ENCODE assay signal across 16 cellular contexts in the genomic region with DNA sequence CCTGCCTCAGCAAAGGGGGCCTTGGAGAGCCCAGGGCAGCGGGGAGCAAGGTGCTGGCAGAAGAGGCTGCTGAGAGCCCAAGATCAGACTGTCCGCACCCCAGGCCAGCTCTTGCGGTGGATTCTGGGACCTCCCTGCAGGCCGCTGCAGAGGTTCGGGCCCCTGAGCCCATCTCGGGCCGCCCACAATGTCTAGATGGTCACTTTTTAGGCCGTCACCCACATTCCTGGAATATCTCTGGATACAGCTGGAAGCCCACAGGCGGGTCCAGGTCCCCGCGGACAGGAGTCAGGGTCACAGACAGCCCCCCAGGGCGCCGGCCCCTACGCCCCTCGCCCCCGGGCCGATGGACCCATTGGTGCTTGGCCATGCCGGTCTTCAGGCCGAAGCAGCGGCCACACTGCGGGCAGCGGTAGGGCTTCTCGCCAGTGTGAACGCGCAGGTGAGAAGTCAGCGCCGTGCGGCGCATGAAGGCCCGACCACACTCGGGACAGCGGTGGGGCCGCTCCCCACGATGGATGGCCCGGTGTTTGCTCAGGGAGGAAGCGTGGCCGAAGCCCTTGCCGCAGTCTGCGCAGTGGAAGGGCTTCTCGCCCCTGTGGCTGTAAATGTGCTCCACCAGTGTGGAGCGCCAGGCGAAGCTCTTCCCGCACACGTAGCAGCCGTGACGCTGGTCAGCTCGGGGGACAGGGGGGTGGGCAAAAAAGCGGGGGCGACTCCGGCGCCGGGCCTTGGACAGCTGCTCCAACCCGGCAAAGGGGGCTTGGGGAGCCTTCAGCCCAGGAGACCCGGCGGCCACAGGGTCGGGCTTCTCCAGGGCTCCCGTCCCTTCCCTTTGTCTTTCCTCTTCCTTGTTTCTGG. TPM values are rescaled to one million over a fixed set of nuclear protein-coding genes. Genes with fewer than 3 reads are reported as not detected.
DNase-seq lines count a peak whose midpoint lies in the region; ATAC-seq, FAIRE-seq and TF ChIP-seq lines count a peak whose summit lies in the region.
"Had no signal": no experiment of that assay in that cellular context is flagged by ENCODE, and none has a peak within 500 bp of the region (broad histone marks: within the 10 kb centered on the region; RNA-seq: fewer than 3 reads in every experiment).

No MANE protein-coding gene starts in this region.

- no TSS peak for BruUV-seq in HepG2 (replicated peaks; lab: Mats Ljungman, UMichigan)

- TF ChIP-seq CTCF in WTC11 (IDR thresholded peaks at IDR 0.05) (no peak), HepG2 (CRISPR knock-in tag; IDR thresholded peaks at IDR 0.05) (no peak), testis (IDR thresholded peaks at IDR 0.05) (no peak)

- no peaks in the 10 kb centered on the region for H3K9me3 ChIP-seq in HepG2 (ENCODE audit: low read length)
- no peaks in the 10 kb centered on the region for H3K9me3 ChIP-seq in testis
- H3K9me3 ChIP-seq: adrenal gland, left lung had no signal

- H3K9me3 Mint-ChIP-seq in activated T-cell treated with anti-CD3 and anti-CD28 coated beads, Interleukin-2, amount 50 U/mL, for 24 hours: no peaks in the 10 kb centered on the region
- no peaks in the 10 kb centered on the region for H3K9me3 Mint-ChIP-seq in WTC11
- no peaks in the 10 kb centered on the region for H3K9me3 Mint-ChIP-seq in stimulated activated memory B cell treated with anti-CD40 and anti-IgM and Interleukin-4, amounts not matched to agents 10 μg/mL and 1 μg/mL and 100 μg/mL, for 72 hours
- H3K9me3 Mint-ChIP-seq: HFFc6 had no signal

- H3K36me3 ChIP-seq in HepG2 (replicated peaks in 1 of 2; ENCODE audit: control insufficient read depth in 1 of 2, insufficient read depth in 2 of 2, low read length in 2 of 2) (peaks cover 0 to 1% of the 10 kb centered on the region in 2 experiments; a peak in 1 of 5 replicates), testis (ENCODE audit: low read depth, missing control alignments) (no peaks in the 10 kb centered on the region)

- H3K4me1 ChIP-seq in HepG2 (ENCODE audit: insufficient read depth, low read length): peaks cover 67% of the 10 kb centered on the region
- H3K4me1 ChIP-seq in testis: peaks cover 13% of the 10 kb centered on the region

- H3K27me3 Mint-ChIP-seq in activated T-cell treated with anti-CD3 and anti-CD28 coated beads, Interleukin-2, amount 50 U/mL, for 24 hours: no peaks in the 10 kb centered on the region
- H3K27me3 Mint-ChIP-seq in WTC11 (ENCODE audit: low read depth): no peaks in the 10 kb centered on the region
- H3K27me3 Mint-ChIP-seq in stimulated activated memory B cell treated with anti-CD40 and anti-IgM and Interleukin-4, amounts not matched to agents 10 μg/mL and 1 μg/mL and 100 μg/mL, for 72 hours: no peaks in the 10 kb centered on the region

- no peak for DNase-seq in activated T-cell treated with anti-CD3 and anti-CD28 coated beads, Interleukin-2, amount 50 U/mL, for 24 hours
- DNase-seq in activated T-cell treated with anti-CD3 and anti-CD28 coated beads for 4 hours (no peak), WTC11 (ENCODE audit: low spot score) (no peak), HepG2 (ENCODE audit: low spot score) (no peak), NOMO-1 treated with DMSO at 0.1 percent for 48 hours (lab: John Stamatoyannopoulos, UW; ENCODE audit: unreplicated experiment) (no peak), sciatic nerve (ENCODE audit: low spot score) (no peak), testis (no peak)
- DNase-seq: adrenal gland, HFFc6, NCI-H2029, NCI-H524 treated with DMSO at 0.1 percent for 48 hours, RPMI8226, substantia nigra, T-helper 1 cell had no signal

- no peak overlapping the region; the same call in 1 of the 2 replicates for H3K9ac ChIP-seq in HepG2 (ENCODE audit: insufficient read depth, low read depth, low read length)

- peak overlapping the region; percentile 85 for H3K4me3 Mint-ChIP-seq in activated T-cell treated with anti-CD3 and anti-CD28 coated beads, Interleukin-2, amount 50 U/mL, for 24 hours
- H3K4me3 Mint-ChIP-seq in WTC11: peak overlapping the region; percentile 68
- no peak overlapping the region for H3K4me3 Mint-ChIP-seq in stimulated activated memory B cell treated with anti-CD40 and anti-IgM and Interleukin-4, amounts not matched to agents 10 μg/mL and 1 μg/mL and 100 μg/mL, for 72 hours
- H3K4me3 Mint-ChIP-seq: HFFc6 had no signal

- peaks cover 31% of the 10 kb centered on the region for H3K79me2 ChIP-seq in HepG2 (ENCODE audit: insufficient read depth, low read length)

- H4K20me1 ChIP-seq in HepG2 (ENCODE audit: insufficient read depth, low read length): no peaks in the 10 kb centered on the region

- peaks cover 50% of the 10 kb centered on the region for H3K4me1 Mint-ChIP-seq in activated T-cell treated with anti-CD3 and anti-CD28 coated beads, Interleukin-2, amount 50 U/mL, for 24 hours (ENCODE audit: low read depth)
- peaks cover 32% of the 10 kb centered on the region for H3K4me1 Mint-ChIP-seq in WTC11
- H3K4me1 Mint-ChIP-seq in stimulated activated memory B cell treated with anti-CD40 and anti-IgM and Interleukin-4, amounts not matched to agents 10 μg/mL and 1 μg/mL and 100 μg/mL, for 72 hours: peaks cover 46% of the 10 kb centered on the region

- peak overlapping the region; percentile 95 for H3K4me2 ChIP-seq in HepG2 (ENCODE audit: low read depth, low read length)

- FAIRE-seq in HepG2 (lab: Jason Lieb, UNC): no peak

- TF ChIP-seq POLR2A in HepG2 (IDR thresholded peaks at IDR 0.05; ENCODE audit: insufficient read depth in 1 of 2, low read depth in 2 of 2, low read length in 2 of 2) (0 out of 4 replicates have a peak, but pooled peaks of 1 of the 2 experiments have one; percentile 20), testis (IDR thresholded peaks at IDR 0.05) (no peak)

- TF ChIP-seq EP300 in HepG2 (IDR thresholded peaks at IDR 0.05; ENCODE audit: low read depth in 2 of 2, low read length in 2 of 2): no peak
- no peak for TF ChIP-seq EP300 in HepG2 (CRISPR knock-in tag; IDR thresholded peaks at IDR 0.05; ENCODE audit: borderline replicate concordance)

- no peak overlapping the region for H3K27ac ChIP-seq in HepG2 (ENCODE audit: extremely low read length, insufficient read depth, low read length)
- H3K27ac ChIP-seq in testis: no peak overlapping the region

- WGBS in HepG2 (ENCODE audit: low lambda C conversion rate): 97% methylated on average over 44 of the region's 57 CpGs
- WGBS in testis, 2 donors: 63 to 80% methylated on average over 27 to 54 of the region's 57 CpGs

- in situ Hi-C loops in HepG2 (cut with HindIII; ENCODE audit: extremely low pct_ligation_motif_present, low pct_unique_long_range_greater_than_20kb): no loop called here

- H3K27me3 ChIP-seq in HepG2 (ENCODE audit: control insufficient read depth in 1 of 2, insufficient read depth in 2 of 2, low read length in 2 of 2) (no peaks in the 10 kb centered on the region; a peak in 1 of 5 replicates), testis (no peaks in the 10 kb centered on the region)
- H3K27me3 ChIP-seq: adrenal gland, left lung had no signal

- H2AFZ ChIP-seq in HepG2 (ENCODE audit: low read length): no peak overlapping the region

- TF ChIP-seq RAD21 in HepG2 (CRISPR knock-in tag; IDR thresholded peaks at IDR 0.05): no peak

- intact Hi-C loops in HepG2 (cut with micrococcal nuclease; ENCODE audit: unreplicated experiment) (no loop called here), sciatic nerve (cut with DNase I) (no loop called here), testis (cut with DNase I; ENCODE audit: low total_unique reads) (no loop called here)

- ATAC-seq in WTC11 (no peak), HepG2 (no peak), sciatic nerve (no peak)
- ATAC-seq in stimulated activated memory B cell treated with anti-CD40 and anti-IgM and Interleukin-4, amounts not matched to agents 10 μg/mL and 1 μg/mL and 100 μg/mL, for 72 hours: no peak
- ATAC-seq: left lung had no signal

- POLR2A ChIA-PET in WTC11 (lab: Charles Lee) (no interaction called here), HepG2 (lab: Yijun Ruan, JAX) (interaction anchor here (0.9 to 3.4 kb wide), 3 partner anchors 26 to 103 kb away, joined by 3 to 50 read pairs (median 4); partner anchors contain the start of genes DCTPP1 and ZNF764)

- H3K4me3 ChIP-seq in HepG2 (replicated peaks in 1 of 3; ENCODE audit: insufficient read depth in 1 of 3, low read depth in 2 of 3, low read length in 3 of 3) (peak overlapping the region in 2 of 3 experiments; percentile 81 to 93; a peak in 3 of 6 replicates), testis (no peak overlapping the region)
- H3K4me3 ChIP-seq: adrenal gland had no signal

- H3K36me3 Mint-ChIP-seq in activated T-cell treated with anti-CD3 and anti-CD28 coated beads, Interleukin-2, amount 50 U/mL, for 24 hours (ENCODE audit: low read depth): peaks cover 62% of the 10 kb centered on the region
- peaks cover 13% of the 10 kb centered on the region for H3K36me3 Mint-ChIP-seq in WTC11
- no peaks in the 10 kb centered on the region for H3K36me3 Mint-ChIP-seq in stimulated activated memory B cell treated with anti-CD40 and anti-IgM and Interleukin-4, amounts not matched to agents 10 μg/mL and 1 μg/mL and 100 μg/mL, for 72 hours

- H3K27ac Mint-ChIP-seq in activated T-cell treated with anti-CD3 and anti-CD28 coated beads, Interleukin-2, amount 50 U/mL, for 24 hours: peak overlapping the region; percentile 87
- peak overlapping the region; percentile 84 for H3K27ac Mint-ChIP-seq in WTC11
- H3K27ac Mint-ChIP-seq in stimulated activated memory B cell treated with anti-CD40 and anti-IgM and Interleukin-4, amounts not matched to agents 10 μg/mL and 1 μg/mL and 100 μg/mL, for 72 hours: peak overlapping the region; percentile 95

- CTCF ChIA-PET in WTC11 (lab: Charles Lee): interaction anchor here (0.6 to 4.7 kb wide), 2 partner anchors 23 to 83 kb away, joined by 3 to 30 read pairs; no protein-coding TSS in a partner anchor
- CTCF ChIA-PET in HepG2 (lab: Yijun Ruan, JAX; ENCODE audit: low intra/inter-chr PET ratio, low total read pairs): no interaction called here

RNA-seq across cellular contexts. Expression of gene ZNF747, which starts 2.1 kb away (rescaled TPM):
- total RNA-seq in WTC11 (2021): 11.3 to 11.7 TPM (median 11.5 TPM) in 3 replicates
- total RNA-seq in HepG2 (2016; rRNA removed; fragmentation: Illumina TruSeq; extraction: Trizol): 8.8 and 10.2 TPM in 2 replicates
- 2.7 and 2.8 TPM in 2 replicates for total RNA-seq in HepG2 (2016; cell fraction: cytosol; rRNA removed; fragmentation: Illumina TruSeq; extraction: Trizol; ENCODE audit: low read depth)
- 10.3 and 10.8 TPM in 2 replicates for total RNA-seq in HepG2 (2016; cell fraction: insoluble cytoplasmic fraction; rRNA removed; fragmentation: Illumina TruSeq; extraction: Trizol)
- 8.9 and 9.2 TPM in 2 replicates for total RNA-seq in HepG2 (2016; cell fraction: membrane; rRNA removed; fragmentation: Illumina TruSeq; extraction: Trizol)
- 7.3 and 9.1 TPM in 2 replicates for total RNA-seq in HepG2 (2016; cell fraction: nucleus; rRNA removed; fragmentation: Illumina TruSeq; extraction: Trizol)
- 7.0 and 7.2 TPM in 2 replicates for polyA plus RNA-seq in HepG2 (2011; rRNA removed)
- 5.7 and 6.4 TPM in 2 replicates for polyA plus RNA-seq in HepG2 (2011; cell fraction: cytosol; rRNA removed)
- 9.4 and 11.1 TPM in 2 replicates for polyA plus RNA-seq in HepG2 (2011; cell fraction: nucleus; rRNA removed)
- 2.3 and 3.6 TPM in 2 replicates for polyA plus RNA-seq in HepG2 (2012)
- 1.7 and 1.9 TPM in 2 replicates for polyA plus RNA-seq in HepG2 (2016; cell fraction: cytosol; fragmentation: Illumina TruSeq; extraction: Trizol; ENCODE audit: low read depth)
- polyA plus RNA-seq in HepG2 (2016; cell fraction: insoluble cytoplasmic fraction; fragmentation: Illumina TruSeq; extraction: Trizol; ENCODE audit: low read depth): 9.4 and 9.8 TPM in 2 replicates
- polyA plus RNA-seq in HepG2 (2016; cell fraction: membrane; fragmentation: Illumina TruSeq; extraction: Trizol; ENCODE audit: low read depth): 5.7 and 5.8 TPM in 2 replicates
- polyA plus RNA-seq in HepG2 (2016; cell fraction: nucleus; fragmentation: Illumina TruSeq; extraction: Trizol; ENCODE audit: insufficient read depth, low read depth): 12.4 and 13.5 TPM in 2 replicates
- 12.9 and 13.6 TPM in 2 replicates for polyA minus RNA-seq in HepG2 (2011; rRNA and poly(A)+ RNA removed; ENCODE audit: low replicate concordance)
- 5.2 and 6.2 TPM in 2 replicates for polyA minus RNA-seq in HepG2 (2011; cell fraction: cytosol; rRNA and poly(A)+ RNA removed)
- polyA minus RNA-seq in HepG2 (2011; cell fraction: nucleus; rRNA and poly(A)+ RNA removed): 12.5 and 16.8 TPM in 2 replicates
- 12.7 TPM for total RNA-seq in sciatic nerve
- total RNA-seq in testis: 10 to 100 TPM; 18.7 to 23.3 TPM
- polyA plus RNA-seq in testis (ENCODE audit: insufficient read depth, low read depth, low replicate concordance): 13.1 TPM

RNA-seq across cellular contexts. Expression of gene ZNF768, which starts 6.1 kb away (rescaled TPM):
- total RNA-seq in WTC11 (2021): 35.9 to 43.0 TPM (median 42.4 TPM) in 3 replicates
- 26.6 and 34.4 TPM in 2 replicates for total RNA-seq in HepG2 (2016; rRNA removed; fragmentation: Illumina TruSeq; extraction: Trizol)
- total RNA-seq in HepG2 (2016; cell fraction: cytosol; rRNA removed; fragmentation: Illumina TruSeq; extraction: Trizol; ENCODE audit: low read depth): 6.1 and 6.9 TPM in 2 replicates
- total RNA-seq in HepG2 (2016; cell fraction: insoluble cytoplasmic fraction; rRNA removed; fragmentation: Illumina TruSeq; extraction: Trizol): 23.0 and 34.5 TPM in 2 replicates
- 19.9 and 22.9 TPM in 2 replicates for total RNA-seq in HepG2 (2016; cell fraction: membrane; rRNA removed; fragmentation: Illumina TruSeq; extraction: Trizol)
- 17.6 and 18.7 TPM in 2 replicates for total RNA-seq in HepG2 (2016; cell fraction: nucleus; rRNA removed; fragmentation: Illumina TruSeq; extraction: Trizol)
- 26.7 and 40.0 TPM in 2 replicates for polyA plus RNA-seq in HepG2 (2011; rRNA removed)
- 22.2 and 36.8 TPM in 2 replicates for polyA plus RNA-seq in HepG2 (2011; cell fraction: cytosol; rRNA removed)
- polyA plus RNA-seq in HepG2 (2011; cell fraction: nucleus; rRNA removed): 67.1 and 79.3 TPM in 2 replicates
- polyA plus RNA-seq in HepG2 (2012): 22.9 and 30.0 TPM in 2 replicates
- polyA plus RNA-seq in HepG2 (2016; cell fraction: cytosol; fragmentation: Illumina TruSeq; extraction: Trizol; ENCODE audit: low read depth): 6.4 and 7.1 TPM in 2 replicates
- polyA plus RNA-seq in HepG2 (2016; cell fraction: insoluble cytoplasmic fraction; fragmentation: Illumina TruSeq; extraction: Trizol; ENCODE audit: low read depth): 32.0 and 39.1 TPM in 2 replicates
- 19.7 and 20.2 TPM in 2 replicates for polyA plus RNA-seq in HepG2 (2016; cell fraction: membrane; fragmentation: Illumina TruSeq; extraction: Trizol; ENCODE audit: low read depth)
- 50.4 and 51.1 TPM in 2 replicates for polyA plus RNA-seq in HepG2 (2016; cell fraction: nucleus; fragmentation: Illumina TruSeq; extraction: Trizol; ENCODE audit: insufficient read depth, low read depth)
- 11.8 and 40.3 TPM in 2 replicates for polyA minus RNA-seq in HepG2 (2011; rRNA and poly(A)+ RNA removed; ENCODE audit: low replicate concordance)
- polyA minus RNA-seq in HepG2 (2011; cell fraction: cytosol; rRNA and poly(A)+ RNA removed): 18.5 and 21.5 TPM in 2 replicates
- polyA minus RNA-seq in HepG2 (2011; cell fraction: nucleus; rRNA and poly(A)+ RNA removed): 7.8 and 8.2 TPM in 2 replicates
- total RNA-seq in sciatic nerve: 30.3 TPM
- total RNA-seq in testis: 10 to 100 TPM; 52.2 to 64.3 TPM
- 52.3 TPM for polyA plus RNA-seq in testis (ENCODE audit: insufficient read depth, low read depth, low replicate concordance)

RNA-seq across cellular contexts. Expression of gene ZNF764, which starts 25.7 kb away (rescaled TPM):
- total RNA-seq in WTC11 (2021) (9.0 to 10.4 TPM (median 9.1 TPM) in 3 replicates), HepG2 (2016; rRNA removed; fragmentation: Illumina TruSeq; extraction: Trizol) (7.3 and 9.1 TPM in 2 replicates), sciatic nerve (9.5 TPM), testis (10 to 100 TPM; 21.9 to 23.2 TPM)
- 2.8 and 3.1 TPM in 2 replicates for total RNA-seq in HepG2 (2016; cell fraction: cytosol; rRNA removed; fragmentation: Illumina TruSeq; extraction: Trizol; ENCODE audit: low read depth)
- total RNA-seq in HepG2 (2016; cell fraction: insoluble cytoplasmic fraction; rRNA removed; fragmentation: Illumina TruSeq; extraction: Trizol): 5.9 and 8.3 TPM in 2 replicates
- 6.4 and 7.9 TPM in 2 replicates for total RNA-seq in HepG2 (2016; cell fraction: membrane; rRNA removed; fragmentation: Illumina TruSeq; extraction: Trizol)
- total RNA-seq in HepG2 (2016; cell fraction: nucleus; rRNA removed; fragmentation: Illumina TruSeq; extraction: Trizol): 7.4 and 7.9 TPM in 2 replicates
- polyA plus RNA-seq in HepG2 (2011; rRNA removed) (4.1 and 4.8 TPM in 2 replicates), testis (ENCODE audit: insufficient read depth, low read depth, low replicate concordance) (11.3 TPM)
- polyA plus RNA-seq in HepG2 (2011; cell fraction: cytosol; rRNA removed): 4.1 and 4.5 TPM in 2 replicates
- 11.6 and 12.2 TPM in 2 replicates for polyA plus RNA-seq in HepG2 (2011; cell fraction: nucleus; rRNA removed)
- polyA plus RNA-seq in HepG2 (2012): 3.6 and 4.9 TPM in 2 replicates
- polyA plus RNA-seq in HepG2 (2016; cell fraction: cytosol; fragmentation: Illumina TruSeq; extraction: Trizol; ENCODE audit: low read depth): 1.7 and 2.0 TPM in 2 replicates
- polyA plus RNA-seq in HepG2 (2016; cell fraction: insoluble cytoplasmic fraction; fragmentation: Illumina TruSeq; extraction: Trizol; ENCODE audit: low read depth): 6.8 and 7.3 TPM in 2 replicates
- polyA plus RNA-seq in HepG2 (2016; cell fraction: membrane; fragmentation: Illumina TruSeq; extraction: Trizol; ENCODE audit: low read depth): 4.0 TPM in 2 replicates
- 18.1 and 18.6 TPM in 2 replicates for polyA plus RNA-seq in HepG2 (2016; cell fraction: nucleus; fragmentation: Illumina TruSeq; extraction: Trizol; ENCODE audit: insufficient read depth, low read depth)
- polyA minus RNA-seq in HepG2 (2011; rRNA and poly(A)+ RNA removed; ENCODE audit: low replicate concordance): 4.3 and 10.8 TPM in 2 replicates
- polyA minus RNA-seq in HepG2 (2011; cell fraction: cytosol; rRNA and poly(A)+ RNA removed): 6.1 and 6.6 TPM in 2 replicates
- polyA minus RNA-seq in HepG2 (2011; cell fraction: nucleus; rRNA and poly(A)+ RNA removed): 7.7 and 8.7 TPM in 2 replicates

RNA-seq across cellular contexts. Expression of gene ZNF688, which starts 39.0 kb away (rescaled TPM):
- 4.2 to 6.0 TPM (median 4.9 TPM) in 3 replicates for total RNA-seq in WTC11 (2021)
- 5.4 and 5.8 TPM in 2 replicates for total RNA-seq in HepG2 (2016; rRNA removed; fragmentation: Illumina TruSeq; extraction: Trizol)
- total RNA-seq in HepG2 (2016; cell fraction: cytosol; rRNA removed; fragmentation: Illumina TruSeq; extraction: Trizol; ENCODE audit: low read depth): 13.1 and 13.2 TPM in 2 replicates
- total RNA-seq in HepG2 (2016; cell fraction: insoluble cytoplasmic fraction; rRNA removed; fragmentation: Illumina TruSeq; extraction: Trizol): 4.0 and 4.8 TPM in 2 replicates
- total RNA-seq in HepG2 (2016; cell fraction: membrane; rRNA removed; fragmentation: Illumina TruSeq; extraction: Trizol): 8.5 and 11.4 TPM in 2 replicates
- 2.6 and 3.6 TPM in 2 replicates for total RNA-seq in HepG2 (2016; cell fraction: nucleus; rRNA removed; fragmentation: Illumina TruSeq; extraction: Trizol)
- polyA plus RNA-seq in HepG2 (2011; rRNA removed): 2.4 and 2.9 TPM in 2 replicates
- polyA plus RNA-seq in HepG2 (2011; cell fraction: cytosol; rRNA removed): 2.7 and 3.8 TPM in 2 replicates
- polyA plus RNA-seq in HepG2 (2011; cell fraction: nucleus; rRNA removed): 4.5 TPM in 2 replicates
- 2.3 and 3.6 TPM in 2 replicates for polyA plus RNA-seq in HepG2 (2012)
- polyA plus RNA-seq in HepG2 (2016; cell fraction: cytosol; fragmentation: Illumina TruSeq; extraction: Trizol; ENCODE audit: low read depth): 17.2 and 20.6 TPM in 2 replicates
- polyA plus RNA-seq in HepG2 (2016; cell fraction: insoluble cytoplasmic fraction; fragmentation: Illumina TruSeq; extraction: Trizol; ENCODE audit: low read depth): 5.4 and 6.1 TPM in 2 replicates
- 16.0 and 17.2 TPM in 2 replicates for polyA plus RNA-seq in HepG2 (2016; cell fraction: membrane; fragmentation: Illumina TruSeq; extraction: Trizol; ENCODE audit: low read depth)
- 6.9 and 8.3 TPM in 2 replicates for polyA plus RNA-seq in HepG2 (2016; cell fraction: nucleus; fragmentation: Illumina TruSeq; extraction: Trizol; ENCODE audit: insufficient read depth, low read depth)
- polyA minus RNA-seq in HepG2 (2011; rRNA and poly(A)+ RNA removed; ENCODE audit: low replicate concordance): 1.7 and 2.7 TPM in 2 replicates
- polyA minus RNA-seq in HepG2 (2011; cell fraction: cytosol; rRNA and poly(A)+ RNA removed): 1.8 and 2.9 TPM in 2 replicates
- 2.0 and 2.4 TPM in 2 replicates for polyA minus RNA-seq in HepG2 (2011; cell fraction: nucleus; rRNA and poly(A)+ RNA removed)
- total RNA-seq in sciatic nerve: 13.6 TPM
- total RNA-seq in testis: 10 to 100 TPM; 21.7 to 54.6 TPM
- 38.5 TPM for polyA plus RNA-seq in testis (ENCODE audit: insufficient read depth, low read depth, low replicate concordance)

RNA-seq across cellular contexts. Expression of gene ZNF785, which starts 53.0 kb away (rescaled TPM):
- total RNA-seq in WTC11 (2021): 15.4 to 16.5 TPM (median 16.0 TPM) in 3 replicates
- total RNA-seq in HepG2 (2016; rRNA removed; fragmentation: Illumina TruSeq; extraction: Trizol): not detected in 2 replicates
- not detected in 2 replicates for total RNA-seq in HepG2 (2016; cell fraction: cytosol; rRNA removed; fragmentation: Illumina TruSeq; extraction: Trizol; ENCODE audit: low read depth)
- not detected in 2 replicates for total RNA-seq in HepG2 (2016; cell fraction: insoluble cytoplasmic fraction; rRNA removed; fragmentation: Illumina TruSeq; extraction: Trizol)
- not detected in 2 replicates for total RNA-seq in HepG2 (2016; cell fraction: membrane; rRNA removed; fragmentation: Illumina TruSeq; extraction: Trizol)
- total RNA-seq in HepG2 (2016; cell fraction: nucleus; rRNA removed; fragmentation: Illumina TruSeq; extraction: Trizol): not detected in 2 replicates
- polyA plus RNA-seq in HepG2 (2011; rRNA removed): 0.01 TPM in 1 of 2 replicates, not detected in the other
- polyA plus RNA-seq in HepG2 (2011; cell fraction: cytosol; rRNA removed): 0.03 TPM in 1 of 2 replicates, not detected in the other
- polyA plus RNA-seq in HepG2 (2011; cell fraction: nucleus; rRNA removed): 0.05 TPM in 1 of 2 replicates, not detected in the other
- 0.11 TPM in 1 of 2 replicates, not detected in the other for polyA plus RNA-seq in HepG2 (2012)
- polyA plus RNA-seq in HepG2 (2016; cell fraction: cytosol; fragmentation: Illumina TruSeq; extraction: Trizol; ENCODE audit: low read depth): not detected in 2 replicates
- not detected in 2 replicates for polyA plus RNA-seq in HepG2 (2016; cell fraction: insoluble cytoplasmic fraction; fragmentation: Illumina TruSeq; extraction: Trizol; ENCODE audit: low read depth)
- not detected in 2 replicates for polyA plus RNA-seq in HepG2 (2016; cell fraction: membrane; fragmentation: Illumina TruSeq; extraction: Trizol; ENCODE audit: low read depth)
- not detected in 2 replicates for polyA plus RNA-seq in HepG2 (2016; cell fraction: nucleus; fragmentation: Illumina TruSeq; extraction: Trizol; ENCODE audit: insufficient read depth, low read depth)
- polyA minus RNA-seq in HepG2 (2011; rRNA and poly(A)+ RNA removed; ENCODE audit: low replicate concordance): 10.5 TPM in 1 of 2 replicates, not detected in the other
- not detected in 2 replicates for polyA minus RNA-seq in HepG2 (2011; cell fraction: cytosol; rRNA and poly(A)+ RNA removed)
- not detected in 2 replicates for polyA minus RNA-seq in HepG2 (2011; cell fraction: nucleus; rRNA and poly(A)+ RNA removed)
- 26.3 TPM for total RNA-seq in sciatic nerve
- 10 to 100 TPM; 14.8 to 17.1 TPM for total RNA-seq in testis
- polyA plus RNA-seq in testis (ENCODE audit: insufficient read depth, low read depth, low replicate concordance): 5.9 TPM

Comparison
In these comparisons a context has a peak if more than half of its experiments do, and no peak if none do; other contexts are left out.
1. H3K4me3 ChIP-seq: peak in HepG2 (2 of 3); none in testis (0 of 2).
2. Peak in every context shown above with its lines, with median percentiles within 50 percentile points of each other: H3K27ac Mint-ChIP-seq.